1 cellular context compared by ENCODE assay signal in the genomic region with DNA sequence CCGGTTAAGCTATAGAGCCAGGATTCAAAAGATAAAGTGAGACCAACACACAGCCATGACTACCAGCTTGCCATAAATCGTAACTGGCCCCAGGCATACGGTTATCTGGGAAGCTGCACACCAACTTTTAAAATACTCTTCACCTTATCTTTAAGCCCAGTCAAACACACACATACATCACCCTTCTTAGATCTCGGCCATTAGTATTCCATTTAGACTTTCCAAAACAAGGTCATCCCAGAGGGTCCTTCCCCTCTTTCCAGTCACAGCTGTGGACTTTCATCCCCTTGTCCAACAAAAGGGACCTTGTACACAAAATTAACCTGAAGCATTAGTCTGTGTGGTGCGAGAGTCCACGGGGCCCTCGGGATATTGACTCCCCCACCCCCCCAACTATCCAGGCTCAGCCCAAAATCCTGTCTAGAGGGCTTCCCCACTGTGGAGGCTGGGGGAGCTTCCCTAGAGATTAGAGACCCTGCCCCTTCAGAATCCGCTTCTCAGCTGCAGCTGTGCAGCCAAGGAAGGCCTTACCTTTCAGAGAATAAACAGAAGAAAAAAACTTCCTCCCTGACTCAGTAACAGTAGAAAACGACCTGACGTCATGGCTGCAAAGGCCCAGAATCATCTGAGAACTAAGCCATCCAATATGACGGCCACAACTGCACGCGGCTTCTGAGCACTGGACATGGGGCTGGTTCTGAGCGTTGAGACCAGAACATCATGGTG.
TF ChIP-seq lines count a peak whose summit lies in the region.

No MANE protein-coding gene starts in this region.

TF ChIP-seq in HEK293, 187 proteins besides CTCF, POLR2A, EP300 and RAD21 (continued from another document):
- TF ChIP-seq ZNF148 (tag by site-specific recombination; IDR thresholded peaks at IDR 0.05; ENCODE audit: borderline replicate concordance) (no peak), ZNF514 (tag by site-specific recombination; IDR thresholded peaks at IDR 0.05) (no peak), ZNF302 (tag by site-specific recombination; IDR thresholded peaks at IDR 0.05; ENCODE audit: low read depth) (no peak), GLI4 (tag by site-specific recombination; IDR thresholded peaks at IDR 0.05) (no peak), PRDM1 (tag by site-specific recombination; IDR thresholded peaks at IDR 0.05) (no peak), YY2 (tag by site-specific recombination; IDR thresholded peaks at IDR 0.05) (no peak), MZF1 (tag by site-specific recombination; IDR thresholded peaks at IDR 0.05; ENCODE audit: borderline replicate concordance) (0 out of 2 replicates have a peak, but pooled peaks have one; percentile 13)
- TF ChIP-seq, protein P1, sequence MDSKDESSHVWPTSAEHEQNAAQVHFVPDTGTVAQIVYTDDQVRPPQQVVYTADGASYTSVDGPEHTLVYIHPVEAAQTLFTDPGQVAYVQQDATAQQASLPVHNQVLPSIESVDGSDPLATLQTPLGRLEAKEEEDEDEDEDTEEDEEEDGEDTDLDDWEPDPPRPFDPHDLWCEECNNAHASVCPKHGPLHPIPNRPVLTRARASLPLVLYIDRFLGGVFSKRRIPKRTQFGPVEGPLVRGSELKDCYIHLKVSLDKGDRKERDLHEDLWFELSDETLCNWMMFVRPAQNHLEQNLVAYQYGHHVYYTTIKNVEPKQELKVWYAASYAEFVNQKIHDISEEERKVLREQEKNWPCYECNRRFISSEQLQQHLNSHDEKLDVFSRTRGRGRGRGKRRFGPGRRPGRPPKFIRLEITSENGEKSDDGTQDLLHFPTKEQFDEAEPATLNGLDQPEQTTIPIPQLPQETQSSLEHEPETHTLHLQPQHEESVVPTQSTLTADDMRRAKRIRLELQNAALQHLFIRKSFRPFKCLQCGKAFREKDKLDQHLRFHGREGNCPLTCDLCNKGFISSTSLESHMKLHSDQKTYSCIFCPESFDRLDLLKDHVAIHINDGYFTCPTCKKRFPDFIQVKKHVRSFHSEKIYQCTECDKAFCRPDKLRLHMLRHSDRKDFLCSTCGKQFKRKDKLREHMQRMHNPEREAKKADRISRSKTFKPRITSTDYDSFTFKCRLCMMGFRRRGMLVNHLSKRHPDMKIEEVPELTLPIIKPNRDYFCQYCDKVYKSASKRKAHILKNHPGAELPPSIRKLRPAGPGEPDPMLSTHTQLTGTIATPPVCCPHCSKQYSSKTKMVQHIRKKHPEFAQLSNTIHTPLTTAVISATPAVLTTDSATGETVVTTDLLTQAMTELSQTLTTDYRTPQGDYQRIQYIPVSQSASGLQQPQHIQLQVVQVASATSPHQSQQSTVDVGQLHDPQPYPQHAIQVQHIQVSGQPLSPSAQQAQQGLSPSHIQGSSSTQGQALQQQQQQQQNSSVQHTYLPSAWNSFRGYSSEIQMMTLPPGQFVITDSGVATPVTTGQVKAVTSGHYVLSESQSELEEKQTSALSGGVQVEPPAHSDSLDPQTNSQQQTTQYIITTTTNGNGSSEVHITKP (tag by site-specific recombination; IDR thresholded peaks at IDR 0.05): no peak
- TF ChIP-seq, protein P2, sequence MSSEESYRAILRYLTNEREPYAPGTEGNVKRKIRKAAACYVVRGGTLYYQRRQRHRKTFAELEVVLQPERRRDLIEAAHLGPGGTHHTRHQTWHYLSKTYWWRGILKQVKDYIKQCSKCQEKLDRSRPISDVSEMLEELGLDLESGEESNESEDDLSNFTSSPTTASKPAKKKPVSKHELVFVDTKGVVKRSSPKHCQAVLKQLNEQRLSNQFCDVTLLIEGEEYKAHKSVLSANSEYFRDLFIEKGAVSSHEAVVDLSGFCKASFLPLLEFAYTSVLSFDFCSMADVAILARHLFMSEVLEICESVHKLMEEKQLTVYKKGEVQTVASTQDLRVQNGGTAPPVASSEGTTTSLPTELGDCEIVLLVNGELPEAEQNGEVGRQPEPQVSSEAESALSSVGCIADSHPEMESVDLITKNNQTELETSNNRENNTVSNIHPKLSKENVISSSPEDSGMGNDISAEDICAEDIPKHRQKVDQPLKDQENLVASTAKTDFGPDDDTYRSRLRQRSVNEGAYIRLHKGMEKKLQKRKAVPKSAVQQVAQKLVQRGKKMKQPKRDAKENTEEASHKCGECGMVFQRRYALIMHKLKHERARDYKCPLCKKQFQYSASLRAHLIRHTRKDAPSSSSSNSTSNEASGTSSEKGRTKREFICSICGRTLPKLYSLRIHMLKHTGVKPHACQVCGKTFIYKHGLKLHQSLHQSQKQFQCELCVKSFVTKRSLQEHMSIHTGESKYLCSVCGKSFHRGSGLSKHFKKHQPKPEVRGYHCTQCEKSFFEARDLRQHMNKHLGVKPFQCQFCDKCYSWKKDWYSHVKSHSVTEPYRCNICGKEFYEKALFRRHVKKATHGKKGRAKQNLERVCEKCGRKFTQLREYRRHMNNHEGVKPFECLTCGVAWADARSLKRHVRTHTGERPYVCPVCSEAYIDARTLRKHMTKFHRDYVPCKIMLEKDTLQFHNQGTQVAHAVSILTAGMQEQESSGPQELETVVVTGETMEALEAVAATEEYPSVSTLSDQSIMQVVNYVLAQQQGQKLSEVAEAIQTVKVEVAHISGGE (tag by site-specific recombination; conservative IDR thresholded peaks at IDR 0.05; ENCODE audit: low read depth): no peak
- TF ChIP-seq, protein P3, sequence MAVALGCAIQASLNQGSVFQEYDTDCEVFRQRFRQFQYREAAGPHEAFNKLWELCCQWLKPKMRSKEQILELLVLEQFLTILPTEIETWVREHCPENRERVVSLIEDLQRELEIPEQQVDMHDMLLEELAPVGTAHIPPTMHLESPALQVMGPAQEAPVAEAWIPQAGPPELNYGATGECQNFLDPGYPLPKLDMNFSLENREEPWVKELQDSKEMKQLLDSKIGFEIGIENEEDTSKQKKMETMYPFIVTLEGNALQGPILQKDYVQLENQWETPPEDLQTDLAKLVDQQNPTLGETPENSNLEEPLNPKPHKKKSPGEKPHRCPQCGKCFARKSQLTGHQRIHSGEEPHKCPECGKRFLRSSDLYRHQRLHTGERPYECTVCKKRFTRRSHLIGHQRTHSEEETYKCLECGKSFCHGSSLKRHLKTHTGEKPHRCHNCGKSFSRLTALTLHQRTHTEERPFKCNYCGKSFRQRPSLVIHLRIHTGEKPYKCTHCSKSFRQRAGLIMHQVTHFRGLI (tag by site-specific recombination; IDR thresholded peaks at IDR 0.05): no peak
